21 cellular contexts compared by ENCODE assay signal in the genomic region with DNA sequence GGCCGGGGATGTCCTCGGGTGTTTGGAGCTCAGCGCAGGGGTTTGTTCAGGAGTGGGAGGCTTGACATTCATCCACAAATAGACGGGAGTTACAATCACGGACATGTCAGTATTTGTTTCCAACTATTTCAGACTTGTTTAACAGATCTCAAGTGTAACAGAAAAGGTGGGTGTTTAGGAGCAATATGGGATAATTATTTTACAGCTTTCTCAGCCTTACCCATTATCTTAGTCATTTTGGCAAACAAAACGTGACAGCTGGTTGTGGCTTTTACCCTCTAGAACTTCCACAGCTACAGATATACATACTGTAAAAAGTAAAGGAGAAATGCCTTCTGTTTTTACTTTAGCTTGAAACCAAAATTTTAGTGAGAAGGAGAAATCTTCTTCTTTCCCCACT.
A peak's percentile ranks its signal among the peaks of the same experiment; 100 is the strongest.
DNase-seq lines count a peak whose midpoint lies in the region; ATAC-seq, FAIRE-seq and TF ChIP-seq lines count a peak whose summit lies in the region.
"Had no signal": no experiment of that assay in that cellular context is flagged by ENCODE, and none has a peak within 500 bp of the region (broad histone marks: within the 10 kb centered on the region; RNA-seq: fewer than 3 reads in every experiment).

No MANE protein-coding gene starts in this region.

- H2BK5ac ChIP-seq in neuronal stem cell (ENCODE audit: low read length), result no peak overlapping the region

- H4K91ac ChIP-seq in neuronal stem cell (ENCODE audit: low read depth, low read length, poor library complexity), result no peak overlapping the region

- peaks cover 4% of the 10 kb centered on the region for H3K36me3 Mint-ChIP-seq in activated T-helper 1 cell treated with anti-CD3 and anti-CD28 coated beads, Interleukin-12 subunit alpha, Interleukin-12 subunit beta, Interleukin-2, Interleukin-4 antibody, amounts not matched to agents 30 ng/mL and 10 ng/mL and 1 ng/mL, durations not matched to agents 14 hours and 24 hours and 36 hours (ENCODE audit: low read depth)

- no peaks in the 10 kb centered on the region for H3K79me1 ChIP-seq in neuronal stem cell (ENCODE audit: low read depth, low read length)

- H3K14ac ChIP-seq in neuronal stem cell (ENCODE audit: low read length), result no peak overlapping the region

- H3K9ac ChIP-seq in GM23248 (no peak overlapping the region), keratinocyte (ENCODE audit: control insufficient read depth, extremely low read depth, insufficient read depth, low read length) (peak overlapping the region; percentile 57), neuronal stem cell (ENCODE audit: low read depth, low read length, poor library complexity) (no peak overlapping the region)

- dilution Hi-C loops in keratinocyte (cut with MboI; ENCODE audit: extremely low pct_ligation_motif_present, low sequenced_read_pairs), result no loop called here

- H3K79me2 ChIP-seq in GM23248 (ENCODE audit: insufficient read depth) (no peaks in the 10 kb centered on the region), keratinocyte (ENCODE audit: control insufficient read depth, insufficient read depth, low read length) (no peaks in the 10 kb centered on the region)
- H3K79me2 ChIP-seq: hepatocyte had no signal

- no peaks in the 10 kb centered on the region for H3K27me3 Mint-ChIP-seq in activated T-helper 1 cell treated with anti-CD3 and anti-CD28 coated beads, Interleukin-12 subunit alpha, Interleukin-12 subunit beta, Interleukin-2, Interleukin-4 antibody, amounts not matched to agents 30 ng/mL and 10 ng/mL and 1 ng/mL, durations not matched to agents 14 hours and 24 hours and 36 hours (ENCODE audit: insufficient read depth)
- H3K27me3 Mint-ChIP-seq: central memory CD8-positive, alpha-beta T cell had no signal

- H3K4me1 Mint-ChIP-seq in activated T-helper 1 cell treated with anti-CD3 and anti-CD28 coated beads, Interleukin-12 subunit alpha, Interleukin-12 subunit beta, Interleukin-2, Interleukin-4 antibody, amounts not matched to agents 30 ng/mL and 10 ng/mL and 1 ng/mL, durations not matched to agents 14 hours and 24 hours and 36 hours (ENCODE audit: low read depth), result peaks cover 59% of the 10 kb centered on the region
- H3K4me1 Mint-ChIP-seq: central memory CD8-positive, alpha-beta T cell; neural crest cell had no signal

- H2BK12ac ChIP-seq in neuronal stem cell (ENCODE audit: low read length), result no peak overlapping the region

- no peak overlapping the region for H3K4me3 ChIP-seq in GM23248
- H3K4me3 ChIP-seq in keratinocyte (ENCODE audit: control insufficient read depth in 2 of 3, extremely low read depth in 1 of 3, insufficient read depth in 2 of 3, low read depth in 1 of 3, low read length in 3 of 3), result peak overlapping the region in 1 of 3 experiments; percentile 7
- no peak overlapping the region for H3K4me3 ChIP-seq in neuronal stem cell (ENCODE audit: low read length in 2 of 2)
- H3K4me3 ChIP-seq: hepatocyte, spleen had no signal

- no peak overlapping the region for H3K4ac ChIP-seq in neuronal stem cell (ENCODE audit: low read length)

- H2AFZ ChIP-seq in GM23248 (0 out of 2 replicates have a peak overlapping the region, but pooled peaks have one; percentile 8), keratinocyte (ENCODE audit: control insufficient read depth, low read length) (peak overlapping the region; percentile 81), neuronal stem cell (ENCODE audit: low read length) (no peak overlapping the region)
- H2AFZ ChIP-seq: hepatocyte had no signal

- H4K8ac ChIP-seq in neuronal stem cell (ENCODE audit: low read depth, low read length), result no peak overlapping the region

- peaks cover 19% of the 10 kb centered on the region for H3F3A ChIP-seq in GM23248 (ENCODE audit: insufficient read depth)

- H3K9me3 Mint-ChIP-seq in activated T-helper 1 cell treated with anti-CD3 and anti-CD28 coated beads, Interleukin-12 subunit alpha, Interleukin-12 subunit beta, Interleukin-2, Interleukin-4 antibody, amounts not matched to agents 30 ng/mL and 10 ng/mL and 1 ng/mL, durations not matched to agents 14 hours and 24 hours and 36 hours, result peaks cover 7% of the 10 kb centered on the region
- H3K9me3 Mint-ChIP-seq: central memory CD8-positive, alpha-beta T cell; neural crest cell had no signal

- H3K9me2 ChIP-seq in GM23248 (ENCODE audit: insufficient read depth), result no peaks in the 10 kb centered on the region

- H3K9me1 ChIP-seq in keratinocyte (ENCODE audit: control insufficient read depth, extremely low read depth, insufficient read depth, low read length), result no peaks in the 10 kb centered on the region

- H2AK5ac ChIP-seq in neuronal stem cell (ENCODE audit: low read depth, low read length), result no peak overlapping the region

- peaks cover 31% of the 10 kb centered on the region for H3K4me1 ChIP-seq in GM23248 (ENCODE audit: insufficient read depth)
- peaks cover 52% of the 10 kb centered on the region for H3K4me1 ChIP-seq in keratinocyte (ENCODE audit: control insufficient read depth, extremely low read depth, insufficient read depth, low read length)
- no peaks in the 10 kb centered on the region for H3K4me1 ChIP-seq in neuronal stem cell (ENCODE audit: control insufficient read depth in 2 of 2, insufficient read depth in 1 of 2, low read depth in 1 of 2, low read length in 2 of 2)
- H3K4me1 ChIP-seq: spleen had no signal

- no peak overlapping the region for H3K4me3 Mint-ChIP-seq in activated T-helper 1 cell treated with anti-CD3 and anti-CD28 coated beads, Interleukin-12 subunit alpha, Interleukin-12 subunit beta, Interleukin-2, Interleukin-4 antibody, amounts not matched to agents 30 ng/mL and 10 ng/mL and 1 ng/mL, durations not matched to agents 14 hours and 24 hours and 36 hours
- H3K4me3 Mint-ChIP-seq: central memory CD8-positive, alpha-beta T cell; neural crest cell had no signal

- 62 to 66% methylated on average over 6 of the region's 6 CpGs for WGBS in GM23248 (ENCODE audit: low coverage in 1 of 2, low lambda C conversion rate in 2 of 2, missing lambda C conversion rate in 2 of 2), 2 experiments
- no CpG with 5 or more reads among the region's 6 CpGs for WGBS in neuronal stem cell (ENCODE audit: extremely low coverage in 2 of 2, insufficient read length in 2 of 2, insufficient replicate concordance in 1 of 2), 2 donors

- no peak overlapping the region for H2BK15ac ChIP-seq in neuronal stem cell (ENCODE audit: low read length)

- no peak for TF ChIP-seq CTCF in keratinocyte (optimal IDR thresholded peaks at IDR 0.05 in 1 of 3, IDR thresholded peaks at IDR 0.05 in 1 of 3, conservative IDR thresholded peaks at IDR 0.05 in 1 of 3; ENCODE audit: extremely low read depth in 1 of 3, insufficient read depth in 2 of 3, low read length in 3 of 3)

- H3K23ac ChIP-seq in neuronal stem cell (ENCODE audit: low read depth, low read length, poor library complexity), result no peak overlapping the region

- H3K27ac ChIP-seq in GM23248, result no peak overlapping the region
- peak overlapping the region; percentile 92 for H3K27ac ChIP-seq in keratinocyte (ENCODE audit: control insufficient read depth, insufficient read depth, low read length)
- no peak overlapping the region for H3K27ac ChIP-seq in neuronal stem cell (replicated peaks; ENCODE audit: low read length)
- H3K27ac ChIP-seq: hepatocyte, spleen had no signal

- H3K4me2 ChIP-seq in GM23248 (ENCODE audit: unreplicated experiment) (no peak overlapping the region), keratinocyte (ENCODE audit: control insufficient read depth, extremely low read depth, insufficient read depth, low read depth, low read length) (peak overlapping the region; percentile 60), neuronal stem cell (ENCODE audit: insufficient read depth, low read length, poor library complexity, severe bottlenecking) (no peak overlapping the region)
- H3K4me2 ChIP-seq: hepatocyte had no signal

- FAIRE-seq in keratinocyte (lab: Jason Lieb, UNC), result peak; percentile 64
- FAIRE-seq: TTC549 had no signal

- no peaks in the 10 kb centered on the region for H3K36me3 ChIP-seq in GM23248 (ENCODE audit: low read depth)
- no peaks in the 10 kb centered on the region for H3K36me3 ChIP-seq in keratinocyte (ENCODE audit: control insufficient read depth in 2 of 2, extremely low read depth in 1 of 2, insufficient read depth in 2 of 2, low read length in 2 of 2)
- H3K36me3 ChIP-seq in neuronal stem cell (replicated peaks in 1 of 2; ENCODE audit: control insufficient read depth in 2 of 2, insufficient read depth in 2 of 2, low read length in 2 of 2), result no peaks in the 10 kb centered on the region
- H3K36me3 ChIP-seq: spleen had no signal

- peak overlapping the region; percentile 91 for H3K27ac Mint-ChIP-seq in activated T-helper 1 cell treated with anti-CD3 and anti-CD28 coated beads, Interleukin-12 subunit alpha, Interleukin-12 subunit beta, Interleukin-2, Interleukin-4 antibody, amounts not matched to agents 30 ng/mL and 10 ng/mL and 1 ng/mL, durations not matched to agents 14 hours and 24 hours and 36 hours

- H3K27me3 ChIP-seq in GM23248 (replicated peaks; ENCODE audit: insufficient read depth), result no peaks in the 10 kb centered on the region
- H3K27me3 ChIP-seq in keratinocyte (ENCODE audit: control insufficient read depth, extremely low read depth, insufficient read depth, low read length), result no peaks in the 10 kb centered on the region
- peaks cover 0 to 3% (median 0%) of the 10 kb centered on the region in 3 experiments for H3K27me3 ChIP-seq in neuronal stem cell (ENCODE audit: control insufficient read depth in 3 of 3, insufficient read depth in 3 of 3, low read depth in 1 of 3, low read length in 3 of 3)
- H3K27me3 ChIP-seq: hepatocyte had no signal

- H2BK120ac ChIP-seq in neuronal stem cell (ENCODE audit: low read depth, low read length), result no peak overlapping the region

- no peak for ATAC-seq in GM18511 (IDR thresholded peaks at IDR 0.05; ENCODE audit: unreplicated experiment)

- DNase-seq in NCI-H748 (lab: John Stamatoyannopoulos, UW; ENCODE audit: unreplicated experiment), result peak; percentile 18
- DNase-seq in NCI-H748 treated with DMSO at 0.1 percent for 48 hours (lab: John Stamatoyannopoulos, UW), result no peak
- peak; percentile 42 for DNase-seq in GM23248
- no peak for DNase-seq in activated T-helper 1 cell treated with anti-CD3 and anti-CD28 coated beads, Interleukin-12 subunit alpha, Interleukin-12 subunit beta, Interleukin-2, Interleukin-4 antibody, amounts not matched to agents 30 ng/mL and 10 ng/mL and 1 ng/mL, durations not matched to agents 14 hours and 24 hours and 36 hours (ENCODE audit: low spot score)
- DNase-seq in keratinocyte (ENCODE audit: low read depth, low spot score), result no peak
- DNase-seq in neuronal stem cell (ENCODE audit: low spot score), result no peak
- DNase-seq in effector CD8-positive, alpha-beta T cell (lab: John Stamatoyannopoulos, UW), result no peak
- DNase-seq: 8988T; activated T-cell treated with anti-CD3 and anti-CD28 coated beads, Interleukin-2, amount 50 U/mL, for 1 hour; amniotic stem cell; islet precursor cell; KG1; NCI-H1092; NCI-H2081 treated with DMSO at 0.1 percent for 48 hours; NCI-H524 treated with DMSO at 0.1 percent for 48 hours; spleen had no signal

- in situ Hi-C loops in GM23248 (cut with MboI), result no loop called here

- H4K20me1 ChIP-seq in GM23248 (ENCODE audit: insufficient read depth) (no peaks in the 10 kb centered on the region), keratinocyte (ENCODE audit: control insufficient read depth, extremely low read depth, insufficient read depth, low read length) (no peaks in the 10 kb centered on the region)

- H3K18ac ChIP-seq in neuronal stem cell (ENCODE audit: low read length), result no peak overlapping the region

- intact Hi-C loops in activated T-helper 1 cell treated with anti-CD3 and anti-CD28 coated beads, Interleukin-12 subunit alpha, Interleukin-12 subunit beta, Interleukin-2, Interleukin-4 antibody, amounts not matched to agents 30 ng/mL and 10 ng/mL and 1 ng/mL, durations not matched to agents 14 hours and 24 hours and 36 hours (cut with micrococcal nuclease), result loop anchor here (1.0 to 5.0 kb wide), 7 partner anchors 8 to 1310 kb away; a partner anchor contains a TSS

- no peaks in the 10 kb centered on the region for H3K9me3 ChIP-seq in GM23248 (ENCODE audit: low read depth)
- H3K9me3 ChIP-seq in keratinocyte (ENCODE audit: control insufficient read depth, low read depth, low read length), result no peaks in the 10 kb centered on the region
- no peaks in the 10 kb centered on the region for H3K9me3 ChIP-seq in neuronal stem cell (replicated peaks in 1 of 2; ENCODE audit: control insufficient read depth in 2 of 2, insufficient read depth in 1 of 2, low read depth in 1 of 2, low read length in 2 of 2)
- H3K9me3 ChIP-seq: spleen had no signal

Comparison
In these comparisons a context has a peak if more than half of its experiments do, and no peak if none do; other contexts are left out.
1. DNase-seq: peak in NCI-H748 (single experiment) and GM23248 (single experiment); none in NCI-H748 treated with DMSO at 0.1 percent for 48 hours (single experiment), activated T-helper 1 cell treated with anti-CD3 and anti-CD28 coated beads, Interleukin-12 subunit alpha, Interleukin-12 subunit beta, Interleukin-2, Interleukin-4 antibody, amounts not matched to agents 30 ng/mL and 10 ng/mL and 1 ng/mL, durations not matched to agents 14 hours and 24 hours and 36 hours (single experiment), keratinocyte (single experiment), neuronal stem cell (single experiment) and effector CD8-positive, alpha-beta T cell (single experiment).